ENCODE assay signal across 21 cellular contexts in genomic region chr6:170578909-170579308, GRCh38. TPM values are rescaled to one million over a fixed set of nuclear protein-coding genes. Genes with fewer than 3 reads are reported as not detected.
DNase-seq lines count a peak whose midpoint lies in the region; ATAC-seq and TF ChIP-seq lines count a peak whose summit lies in the region.
"Had no signal": no experiment of that assay in that cellular context is flagged by ENCODE, and none has a peak within 500 bp of the region (broad histone marks: within the 10 kb centered on the region; RNA-seq: fewer than 3 reads in every experiment).

No MANE protein-coding gene starts in this region.

- H3K4me1 ChIP-seq in PC-3 (ENCODE audit: insufficient read depth, low read length), result no peaks in the 10 kb centered on the region

- H3K9me2 ChIP-seq in PC-3 (replicated peaks; ENCODE audit: low read length), result no peaks in the 10 kb centered on the region

- H4K20me1 ChIP-seq in PC-3 (ENCODE audit: low read length), result no peaks in the 10 kb centered on the region; the same call in 1 of the 2 replicates

- no peak overlapping the region for H3K9ac ChIP-seq in PC-3 (ENCODE audit: low read length)
- H3K9ac ChIP-seq: GM23248 had no signal

- POLR2A ChIA-PET in CD4-positive, alpha-beta T cell (lab: Charles Lee), result no interaction called here
- POLR2A ChIA-PET in PC-3 (lab: Charles Lee; ENCODE audit: unreplicated experiment), result no interaction called here

- no peaks in the 10 kb centered on the region for H3K9me3 Mint-ChIP-seq in activated naive CD4-positive, alpha-beta T cell treated with anti-CD3 and anti-CD28 coated beads for 36 hours
- no peaks in the 10 kb centered on the region for H3K9me3 Mint-ChIP-seq in CD4-positive, alpha-beta T cell
- H3K9me3 Mint-ChIP-seq in activated naive CD8-positive, alpha-beta T cell treated with anti-CD3 and anti-CD28 coated beads, Interleukin-2, amount 50 U/mL, for 24 hours, result no peaks in the 10 kb centered on the region
- H3K9me3 Mint-ChIP-seq in osteocyte (ENCODE audit: unreplicated experiment), result no peaks in the 10 kb centered on the region
- H3K9me3 Mint-ChIP-seq: CD8-positive, alpha-beta T cell; H9; HFFc6 had no signal

- H3K27me3 ChIP-seq in CD4-positive, alpha-beta T cell (ENCODE audit: control insufficient read depth, insufficient read depth, low read length), result no peaks in the 10 kb centered on the region
- no peaks in the 10 kb centered on the region for H3K27me3 ChIP-seq in PC-3 (ENCODE audit: low read length)

- peak overlapping the region; percentile 4 for H3K27ac Mint-ChIP-seq in activated naive CD4-positive, alpha-beta T cell treated with anti-CD3 and anti-CD28 coated beads for 36 hours
- H3K27ac Mint-ChIP-seq in CD4-positive, alpha-beta T cell, result peak overlapping the region; percentile 47
- H3K27ac Mint-ChIP-seq in activated naive CD8-positive, alpha-beta T cell treated with anti-CD3 and anti-CD28 coated beads, Interleukin-2, amount 50 U/mL, for 24 hours, result peak overlapping the region; percentile 21
- peak overlapping the region; percentile 10 for H3K27ac Mint-ChIP-seq in osteocyte (ENCODE audit: unreplicated experiment)
- H3K27ac Mint-ChIP-seq: CD8-positive, alpha-beta T cell; HFFc6 had no signal

- no peak overlapping the region for H3K4me3 Mint-ChIP-seq in activated naive CD4-positive, alpha-beta T cell treated with anti-CD3 and anti-CD28 coated beads for 36 hours
- H3K4me3 Mint-ChIP-seq in CD4-positive, alpha-beta T cell, result no peak overlapping the region
- H3K4me3 Mint-ChIP-seq in activated naive CD8-positive, alpha-beta T cell treated with anti-CD3 and anti-CD28 coated beads, Interleukin-2, amount 50 U/mL, for 24 hours, result no peak overlapping the region
- no peak overlapping the region for H3K4me3 Mint-ChIP-seq in osteocyte (ENCODE audit: unreplicated experiment)
- H3K4me3 Mint-ChIP-seq: CD8-positive, alpha-beta T cell; H9; HFFc6 had no signal

- intact Hi-C loops in activated naive CD4-positive, alpha-beta T cell treated with anti-CD3 and anti-CD28 coated beads for 36 hours (cut with micrococcal nuclease), result no loop called here
- intact Hi-C loops in CD4-positive, alpha-beta T cell (cut with DNase I, micrococcal nuclease), result no loop called here
- intact Hi-C loops in PC-3 (cut with micrococcal nuclease), result no loop called here

- peaks cover 17% of the 10 kb centered on the region for H3K36me3 ChIP-seq in PC-3 (ENCODE audit: low read depth, low read length)

- BruUV-seq in PC-3 (replicated peaks; lab: Mats Ljungman, UMichigan), result no TSS peak

- H2AFZ ChIP-seq in PC-3 (ENCODE audit: low read length), result no peak overlapping the region
- H2AFZ ChIP-seq: GM23248 had no signal

- no peak for DNase-seq in activated naive CD4-positive, alpha-beta T cell treated with anti-CD3 and anti-CD28 coated beads for 36 hours
- DNase-seq in activated naive CD4-positive, alpha-beta T cell treated with Interleukin-2 at 50 U/mL for 16 hours, result no peak
- no peak for DNase-seq in CD4-positive, alpha-beta T cell
- DNase-seq in activated naive CD8-positive, alpha-beta T cell treated with anti-CD3 and anti-CD28 coated beads, Interleukin-2, amount 50 U/mL, for 24 hours, result no peak
- DNase-seq in osteocyte (ENCODE audit: extremely low spot score, unreplicated experiment), result no peak
- no peak for DNase-seq in PC-3
- DNase-seq: CD8-positive, alpha-beta T cell; DMS153; GM23248; H9; HFFc6; KG1; NCI-H1105; NCI-H146; NCI-H2029; NCI-H2227 treated with DMSO at 0.1 percent for 48 hours; NCI-H510A; NCI-H748 treated with DMSO at 0.1 percent for 48 hours; SIG-M5 had no signal

- no peaks in the 10 kb centered on the region for H3K9me3 ChIP-seq in CD4-positive, alpha-beta T cell (ENCODE audit: control insufficient read depth, low read length)
- H3K9me3 ChIP-seq in PC-3 (ENCODE audit: low read length), result no peaks in the 10 kb centered on the region

- no peak for ATAC-seq in CD4-positive, alpha-beta T cell (ENCODE audit: poor library complexity)
- no peak for ATAC-seq in activated naive CD8-positive, alpha-beta T cell treated with anti-CD3 and anti-CD28 coated beads, Interleukin-2, amount 50 U/mL, for 24 hours
- no peak for ATAC-seq in HG03097 (IDR thresholded peaks at IDR 0.05; ENCODE audit: low FRiP score, unreplicated experiment)
- no peak for ATAC-seq in PC-3
- ATAC-seq: CD8-positive, alpha-beta T cell had no signal

- CTCF ChIA-PET in activated naive CD4-positive, alpha-beta T cell treated with anti-CD3 and anti-CD28 coated beads for 36 hours (lab: Charles Lee), result no interaction called here
- CTCF ChIA-PET in CD4-positive, alpha-beta T cell (lab: Charles Lee), result no interaction called here
- CTCF ChIA-PET in PC-3 (lab: Charles Lee), result no interaction called here

- H3F3A ChIP-seq in PC-3 (ENCODE audit: low read length, unreplicated experiment), result no peaks in the 10 kb centered on the region

- H3K4me2 ChIP-seq in PC-3 (ENCODE audit: low read length), result no peak overlapping the region

- H3K27ac ChIP-seq in CD4-positive, alpha-beta T cell (ENCODE audit: low read depth, low read length), result no peak overlapping the region
- no peak overlapping the region for H3K27ac ChIP-seq in PC-3 (ENCODE audit: low read length)
- H3K27ac ChIP-seq: GM23248, HL-60 had no signal

- no peak overlapping the region for H3K4me3 ChIP-seq in PC-3 (ENCODE audit: low read length)
- H3K4me3 ChIP-seq: GM23248 had no signal

- H3K27me3 Mint-ChIP-seq in activated naive CD4-positive, alpha-beta T cell treated with anti-CD3 and anti-CD28 coated beads for 36 hours (ENCODE audit: low read depth), result no peaks in the 10 kb centered on the region
- no peaks in the 10 kb centered on the region for H3K27me3 Mint-ChIP-seq in CD4-positive, alpha-beta T cell
- no peaks in the 10 kb centered on the region for H3K27me3 Mint-ChIP-seq in activated naive CD8-positive, alpha-beta T cell treated with anti-CD3 and anti-CD28 coated beads, Interleukin-2, amount 50 U/mL, for 24 hours
- H3K27me3 Mint-ChIP-seq in osteocyte (ENCODE audit: unreplicated experiment), result no peaks in the 10 kb centered on the region

- peaks cover 25% of the 10 kb centered on the region for H3K4me1 Mint-ChIP-seq in activated naive CD4-positive, alpha-beta T cell treated with anti-CD3 and anti-CD28 coated beads for 36 hours (ENCODE audit: low read depth)
- peaks cover 27% of the 10 kb centered on the region for H3K4me1 Mint-ChIP-seq in CD4-positive, alpha-beta T cell (ENCODE audit: low read depth)
- H3K4me1 Mint-ChIP-seq in activated naive CD8-positive, alpha-beta T cell treated with anti-CD3 and anti-CD28 coated beads, Interleukin-2, amount 50 U/mL, for 24 hours, result peaks cover 34% of the 10 kb centered on the region
- H3K4me1 Mint-ChIP-seq in osteocyte (ENCODE audit: unreplicated experiment), result peaks cover 5% of the 10 kb centered on the region

- H3K36me3 Mint-ChIP-seq in activated naive CD4-positive, alpha-beta T cell treated with anti-CD3 and anti-CD28 coated beads for 36 hours (ENCODE audit: low read depth), result peaks cover 31% of the 10 kb centered on the region
- peaks cover 98% of the 10 kb centered on the region for H3K36me3 Mint-ChIP-seq in CD4-positive, alpha-beta T cell (ENCODE audit: low read depth)
- H3K36me3 Mint-ChIP-seq in activated naive CD8-positive, alpha-beta T cell treated with anti-CD3 and anti-CD28 coated beads, Interleukin-2, amount 50 U/mL, for 24 hours (ENCODE audit: low read depth), result peaks cover 61% of the 10 kb centered on the region
- peaks cover 34% of the 10 kb centered on the region for H3K36me3 Mint-ChIP-seq in osteocyte (ENCODE audit: unreplicated experiment)

- TF ChIP-seq CTCF in CD4-positive, alpha-beta T cell (IDR thresholded peaks at IDR 0.05), result no peak
- no peak for TF ChIP-seq CTCF in osteocyte (IDR thresholded peaks at IDR 0.05)
- TF ChIP-seq CTCF in PC-3 (conservative IDR thresholded peaks at IDR 0.05; ENCODE audit: low read depth, low read length), result no peak

- peaks cover 15% of the 10 kb centered on the region for H3K79me2 ChIP-seq in PC-3 (ENCODE audit: low read length)

RNA-seq across cellular contexts. Expression of gene PDCD2, which starts 5.5 kb away (rescaled TPM):
- total RNA-seq in activated naive CD4-positive, alpha-beta T cell treated with anti-CD3 and anti-CD28 coated beads for 36 hours, result 100 to 1,000 TPM; 106 to 109 TPM
- total RNA-seq in CD4-positive, alpha-beta T cell, result 10 to 100 TPM; 56.9 to 57.1 TPM
- total RNA-seq in osteocyte, result 52.9 and 60.7 TPM in 2 replicates
- total RNA-seq in PC-3 (2014; rRNA removed), result 77.2 and 95.4 TPM in 2 replicates

RNA-seq across cellular contexts. Expression of gene TBP, which starts 24.7 kb away (rescaled TPM):
- 10 to 100 TPM; 19.4 to 22.3 TPM for total RNA-seq in activated naive CD4-positive, alpha-beta T cell treated with anti-CD3 and anti-CD28 coated beads for 36 hours
- total RNA-seq in CD4-positive, alpha-beta T cell, result 10 to 100 TPM; 12.6 to 14.1 TPM
- total RNA-seq in osteocyte, result 16.0 and 20.4 TPM in 2 replicates
- 12.8 and 15.7 TPM in 2 replicates for total RNA-seq in PC-3 (2014; rRNA removed)

RNA-seq across cellular contexts. Expression of gene PSMB1, which starts 25.8 kb away (rescaled TPM):
- 100 to 1,000 TPM; 236 to 252 TPM for total RNA-seq in activated naive CD4-positive, alpha-beta T cell treated with anti-CD3 and anti-CD28 coated beads for 36 hours
- 100 to 1,000 TPM in 1 of 2 experiments, 10 to 100 TPM in 1; 98.8 to 108 TPM for total RNA-seq in CD4-positive, alpha-beta T cell
- total RNA-seq in osteocyte, result 139 and 151 TPM in 2 replicates
- total RNA-seq in PC-3 (2014; rRNA removed), result 361 and 449 TPM in 2 replicates
